ENCODE assay signal across 9 cellular contexts in genomic region chr5:158435161-158435616, GRCh38.
DNase-seq lines count a peak whose midpoint lies in the region; ATAC-seq lines count a peak whose summit lies in the region.
"Had no signal": no experiment of that assay in that cellular context is flagged by ENCODE, and none has a peak within 500 bp of the region (broad histone marks: within the 10 kb centered on the region; RNA-seq: fewer than 3 reads in every experiment).

No MANE protein-coding gene starts in this region.

- H3K4me1 Mint-ChIP-seq in activated T-cell treated with anti-CD3 and anti-CD28 coated beads, Interleukin-2, amount 50 U/mL, for 4 hours (ENCODE audit: low read depth), result peaks cover 50% of the 10 kb centered on the region

- ATAC-seq in HG03378 (IDR thresholded peaks at IDR 0.05; ENCODE audit: unreplicated experiment), result peak; percentile 86
- ATAC-seq in activated T-cell treated with anti-CD3 and anti-CD28 coated beads, Interleukin-2, amount 50 U/mL, for 4 hours, result peak; percentile 79 to 81

- no peaks in the 10 kb centered on the region for H3K9me3 Mint-ChIP-seq in activated T-cell treated with anti-CD3 and anti-CD28 coated beads, Interleukin-2, amount 50 U/mL, for 4 hours
- H3K9me3 Mint-ChIP-seq: nephron had no signal

- H3K27me3 Mint-ChIP-seq in activated T-cell treated with anti-CD3 and anti-CD28 coated beads, Interleukin-2, amount 50 U/mL, for 4 hours (ENCODE audit: low read depth), result no peaks in the 10 kb centered on the region

- peak overlapping the region; percentile 34 for H3K4me3 Mint-ChIP-seq in activated T-cell treated with anti-CD3 and anti-CD28 coated beads, Interleukin-2, amount 50 U/mL, for 4 hours
- H3K4me3 Mint-ChIP-seq: nephron had no signal

- peak; percentile 62 for DNase-seq in activated effector memory CD4-positive, alpha-beta T cell treated with anti-CD3 and anti-CD28 coated beads, Interleukin-2, amount 50 U/mL, for 16 hours
- no peak for DNase-seq in activated effector memory CD4-positive, alpha-beta T cell treated with Interleukin-2 at 50 U/mL for 16 hours
- peak; percentile 10 for DNase-seq in activated T-cell treated with anti-CD3 and anti-CD28 coated beads, Interleukin-2, amount 50 U/mL, for 4 hours
- peak; percentile 4 to 7 for DNase-seq in stimulated activated CD4-positive, alpha-beta T cell treated with anti-CD3 and anti-CD28 coated beads, Interleukin-4, amount 100 ng/mL, for 48 hours (ENCODE audit: low read depth in 2 of 2)
- DNase-seq in NCI-H510A (lab: John Stamatoyannopoulos, UW) (no peak), retina (no peak)
- DNase-seq in effector CD8-positive, alpha-beta T cell (lab: John Stamatoyannopoulos, UW), result no peak

- H3K36me3 Mint-ChIP-seq in activated T-cell treated with anti-CD3 and anti-CD28 coated beads, Interleukin-2, amount 50 U/mL, for 4 hours (ENCODE audit: insufficient read depth), result no peaks in the 10 kb centered on the region

Comparison
In these comparisons a context has a peak if more than half of its experiments do, and no peak if none do; other contexts are left out.
1. DNase-seq: peak in activated effector memory CD4-positive, alpha-beta T cell treated with anti-CD3 and anti-CD28 coated beads, Interleukin-2, amount 50 U/mL, for 16 hours (single experiment), activated T-cell treated with anti-CD3 and anti-CD28 coated beads, Interleukin-2, amount 50 U/mL, for 4 hours (single experiment) and stimulated activated CD4-positive, alpha-beta T cell treated with anti-CD3 and anti-CD28 coated beads, Interleukin-4, amount 100 ng/mL, for 48 hours (2 of 2); none in activated effector memory CD4-positive, alpha-beta T cell treated with Interleukin-2 at 50 U/mL for 16 hours (single experiment), NCI-H510A (single experiment), retina (single experiment) and effector CD8-positive, alpha-beta T cell (single experiment).